Comparison of ENCODE assay signal across 20 cellular contexts in the genomic region with DNA sequence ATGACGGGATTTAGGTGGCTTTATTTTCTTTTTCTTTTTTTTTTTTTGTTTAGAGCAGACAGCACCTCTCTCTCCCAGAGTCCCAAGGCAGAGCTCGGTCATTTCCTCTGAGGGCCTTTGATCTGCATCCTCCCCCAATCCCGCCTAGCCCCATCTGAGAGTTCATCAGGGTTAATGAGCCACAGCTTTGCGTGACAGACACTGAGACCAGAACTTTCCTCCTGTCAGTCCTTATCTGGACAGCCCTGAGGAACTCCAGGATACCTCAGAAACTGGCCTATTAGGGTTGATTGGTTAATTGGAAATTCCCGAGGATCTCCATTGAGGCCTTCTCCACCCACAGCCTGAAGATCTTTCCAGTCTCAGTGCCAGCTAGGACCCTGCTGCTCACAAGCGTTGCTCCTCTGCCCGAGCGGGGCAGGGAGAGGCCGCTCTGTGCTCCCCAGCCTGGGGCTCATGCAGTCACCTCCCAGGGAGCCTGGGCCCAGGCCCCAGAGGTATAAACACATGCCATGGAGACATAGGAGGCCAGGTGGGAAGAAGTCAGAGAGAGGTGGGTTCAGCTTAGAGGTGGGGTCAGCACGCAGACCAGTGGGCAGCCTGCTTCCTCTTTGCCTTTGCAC. TPM values are rescaled to one million over a fixed set of nuclear protein-coding genes. Genes with fewer than 3 reads are reported as not detected.
A peak's percentile ranks its signal among the peaks of the same experiment; 100 is the strongest.
DNase-seq lines count a peak whose midpoint lies in the region; ATAC-seq and TF ChIP-seq lines count a peak whose summit lies in the region.
"Had no signal": no experiment of that assay in that cellular context is flagged by ENCODE, and none has a peak within 500 bp of the region (broad histone marks: within the 10 kb centered on the region; RNA-seq: fewer than 3 reads in every experiment).

No MANE protein-coding gene starts in this region.

- H3K27ac Mint-ChIP-seq in activated CD4-positive, alpha-beta T cell treated with anti-CD3 and anti-CD28 coated beads, Interleukin-2, amount 10 ng/mL, durations not matched to agents 24 days and 14 days, result no peak overlapping the region
- no peak overlapping the region for H3K27ac Mint-ChIP-seq in T-cell

- H3K14ac ChIP-seq in trophoblast cell (ENCODE audit: low read length), result no peak overlapping the region

- no CpG with 5 or more reads among the region's 10 CpGs for WGBS in trophoblast cell (ENCODE audit: extremely low coverage, insufficient coverage, insufficient read length)

- peak overlapping the region; percentile 38 for H4K91ac ChIP-seq in trophoblast cell (ENCODE audit: low read depth, low read length)

- H4K12ac ChIP-seq in trophoblast cell (ENCODE audit: low read depth, low read length), result no peak overlapping the region

- H2AK5ac ChIP-seq in trophoblast cell (ENCODE audit: low read length), result no peak overlapping the region

- intact Hi-C loops in activated CD4-positive, alpha-beta T cell treated with anti-CD3 and anti-CD28 coated beads, Interleukin-2, amount 10 ng/mL, durations not matched to agents 24 days and 14 days (cut with micrococcal nuclease), result no loop called here

- H3K27ac ChIP-seq in HEK293 (ENCODE audit: extremely low read depth, low read depth, low read length), result no peak overlapping the region
- peak overlapping the region; percentile 64 for H3K27ac ChIP-seq in trophoblast cell (ENCODE audit: low read depth, low read length)
- H3K27ac ChIP-seq: pancreas, SK-N-MC had no signal

- H3K27me3 ChIP-seq in trophoblast cell (ENCODE audit: insufficient read depth, low read length), result peaks cover 5% of the 10 kb centered on the region
- H3K27me3 ChIP-seq: pancreas had no signal

- H2BK12ac ChIP-seq in trophoblast cell (ENCODE audit: low read length), result no peak overlapping the region

- ATAC-seq in T-cell (replicated peaks in 1 of 4), result no peak
- ATAC-seq: left ventricle myocardium superior, pancreas, PC-3 had no signal

- POLR2A ChIA-PET in HEK293 (lab: Yijun Ruan, JAX) (no interaction called here), T-cell (lab: Charles Lee) (no interaction called here)

- H2BK5ac ChIP-seq in trophoblast cell (ENCODE audit: low read depth, low read length, poor library complexity), result no peak overlapping the region

- H3K18ac ChIP-seq in trophoblast cell (ENCODE audit: low read length), result no peak overlapping the region

- TF ChIP-seq CTCF in HEK293 (tag by site-specific recombination; IDR thresholded peaks at IDR 0.05), result no peak

- no peak overlapping the region for H3K4ac ChIP-seq in trophoblast cell (ENCODE audit: low read depth, low read length)

- H3K9me3 ChIP-seq in HEK293 (ENCODE audit: control insufficient read depth, insufficient read depth, low read depth, low read length), result no peaks in the 10 kb centered on the region
- no peaks in the 10 kb centered on the region for H3K9me3 ChIP-seq in trophoblast cell (ENCODE audit: insufficient read depth, low read depth, low read length)
- H3K9me3 ChIP-seq: pancreas had no signal

- H3K9me3 Mint-ChIP-seq in activated CD4-positive, alpha-beta T cell treated with anti-CD3 and anti-CD28 coated beads, Interleukin-2, amount 10 ng/mL, durations not matched to agents 24 days and 14 days, result no peaks in the 10 kb centered on the region
- H3K9me3 Mint-ChIP-seq in T-cell, result no peaks in the 10 kb centered on the region

- H2AFZ ChIP-seq in trophoblast cell (ENCODE audit: insufficient read depth, low read length, poor library complexity), result no peak overlapping the region

- no peak overlapping the region for H3K4me3 Mint-ChIP-seq in activated CD4-positive, alpha-beta T cell treated with anti-CD3 and anti-CD28 coated beads, Interleukin-2, amount 10 ng/mL, durations not matched to agents 24 days and 14 days
- H3K4me3 Mint-ChIP-seq in T-cell, result no peak overlapping the region

- H3K23ac ChIP-seq in trophoblast cell (ENCODE audit: low read length), result no peak overlapping the region

- H3K79me2 ChIP-seq in trophoblast cell (ENCODE audit: control insufficient read depth, insufficient read depth, low read length, poor library complexity), result no peaks in the 10 kb centered on the region

- peaks cover 14% of the 10 kb centered on the region for H3K4me1 ChIP-seq in HEK293 (ENCODE audit: control insufficient read depth, insufficient read depth, low read length)
- H3K4me1 ChIP-seq in trophoblast cell (ENCODE audit: control insufficient read depth in 1 of 2, insufficient read depth in 2 of 2, low read length in 2 of 2), result peaks cover 46 to 52% of the 10 kb centered on the region in 2 experiments

- H3K27me3 Mint-ChIP-seq in activated CD4-positive, alpha-beta T cell treated with anti-CD3 and anti-CD28 coated beads, Interleukin-2, amount 10 ng/mL, durations not matched to agents 24 days and 14 days, result peaks cover 55% of the 10 kb centered on the region
- peaks cover 35 to 46% of the 10 kb centered on the region in 2 donors for H3K27me3 Mint-ChIP-seq in T-cell

- peaks cover 6% of the 10 kb centered on the region for H3K79me1 ChIP-seq in trophoblast cell (ENCODE audit: low read length)

- H2BK120ac ChIP-seq in trophoblast cell (ENCODE audit: insufficient read depth, low read length, poor library complexity), result peak overlapping the region; percentile 9

- no peak overlapping the region for H3K4me3 ChIP-seq in HEK293 (ENCODE audit: low read depth, low read length)
- H3K4me3 ChIP-seq in trophoblast cell (ENCODE audit: low read depth, low read length), result no peak overlapping the region
- H3K4me3 ChIP-seq: pancreas, SK-N-MC had no signal

- no peak overlapping the region for H3K4me2 ChIP-seq in trophoblast cell (ENCODE audit: low read length)

- H4K8ac ChIP-seq in trophoblast cell (ENCODE audit: low read depth, low read length), result no peak overlapping the region

- CTCF ChIA-PET in HEK293 (lab: Yijun Ruan, JAX) (interaction anchor here (0.5 kb wide), 1 partner anchor 67 kb away, joined by 4 read pairs; a partner anchor contains a TSS), T-cell (lab: Charles Lee) (interaction anchor here in 1 of 2 donors (0.6 kb wide), 1 partner anchor 607 kb away, joined by 3 read pairs; no protein-coding TSS in a partner anchor)

- peak; percentile 62 for DNase-seq in RPMI7951 (ENCODE audit: low read depth)
- peak; percentile 88 for DNase-seq in glomerular visceral epithelial cell (ENCODE audit: extremely low spot score)
- DNase-seq in trophoblast cell, result no peak
- DNase-seq in cerebellar nuclear complex (lab: John Stamatoyannopoulos, UW), result no peak
- DNase-seq in T-helper 1 cell, result no peak
- no peak for DNase-seq in activated CD4-positive, alpha-beta T cell treated with anti-CD3 and anti-CD28 coated beads, Interleukin-2, amount 10 ng/mL, durations not matched to agents 24 days and 14 days
- DNase-seq in T-cell, result no peak
- DNase-seq: activated effector memory CD4-positive, alpha-beta T cell treated with anti-CD3 and anti-CD28 coated beads, Interleukin-2, amount 50 U/mL, for 16 hours; left ventricle myocardium superior; NCI-H1694 treated with DMSO at 0.1 percent for 48 hours; NCI-H82; pancreas; PC-3; small intestine; stimulated activated CD4-positive, alpha-beta T cell treated with anti-CD3 and anti-CD28 coated beads, Interleukin-4, amount 100 ng/mL, for 24 hours had no signal

- no peaks in the 10 kb centered on the region for H3K36me3 Mint-ChIP-seq in activated CD4-positive, alpha-beta T cell treated with anti-CD3 and anti-CD28 coated beads, Interleukin-2, amount 10 ng/mL, durations not matched to agents 24 days and 14 days (ENCODE audit: low read depth)
- no peaks in the 10 kb centered on the region for H3K36me3 Mint-ChIP-seq in T-cell

- no peaks in the 10 kb centered on the region for H3K4me1 Mint-ChIP-seq in activated CD4-positive, alpha-beta T cell treated with anti-CD3 and anti-CD28 coated beads, Interleukin-2, amount 10 ng/mL, durations not matched to agents 24 days and 14 days
- H3K4me1 Mint-ChIP-seq in T-cell, result peaks cover 5 to 11% (median 6%) of the 10 kb centered on the region in 3 donors

- no peaks in the 10 kb centered on the region for H3K36me3 ChIP-seq in HEK293 (ENCODE audit: control insufficient read depth in 2 of 2, insufficient read depth in 1 of 2, low read length in 2 of 2)
- H3K36me3 ChIP-seq in trophoblast cell (ENCODE audit: control insufficient read depth in 1 of 2, insufficient read depth in 2 of 2, low read length in 2 of 2), result peaks cover 0 to 2% of the 10 kb centered on the region in 2 experiments
- H3K36me3 ChIP-seq: pancreas had no signal

- H3K9ac ChIP-seq in trophoblast cell (ENCODE audit: low read length), result no peak overlapping the region

TF ChIP-seq in HEK293, 187 proteins besides CTCF, POLR2A, EP300 and RAD21 (continues in another document):
- TF ChIP-seq ZNF785 (tag by site-specific recombination; IDR thresholded peaks at IDR 0.05) (no peak), FEZF1 (tag by site-specific recombination; IDR thresholded peaks at IDR 0.05) (no peak)

RNA-seq across cellular contexts. Expression of a gene that starts 1.4 kb away (rescaled TPM):
- total RNA-seq in RPMI7951 (2014; rRNA removed; shearing (Covaris generic)), result not detected in 2 replicates
- 8.0 and 8.7 TPM in 2 replicates for polyA plus RNA-seq in trophoblast cell (2013)
- total RNA-seq in activated CD4-positive, alpha-beta T cell treated with anti-CD3 and anti-CD28 coated beads, Interleukin-2, amount 10 ng/mL, durations not matched to agents 24 days and 14 days, result not detected in 2 replicates
- under 1 TPM in 2 of 5 donors, not detected in 3; 0.09 TPM for total RNA-seq in T-cell
- total RNA-seq: bronchial epithelial cell, dermis microvascular lymphatic vessel endothelial cell, ureter had no signal

RNA-seq across cellular contexts. Expression of a gene that starts 49.3 kb away (rescaled TPM):
- 87.8 and 108 TPM in 2 replicates for total RNA-seq in RPMI7951 (2014; rRNA removed; shearing (Covaris generic))
- polyA plus RNA-seq in trophoblast cell (2013), result 30.2 and 31.8 TPM in 2 replicates
- total RNA-seq in activated CD4-positive, alpha-beta T cell treated with anti-CD3 and anti-CD28 coated beads, Interleukin-2, amount 10 ng/mL, durations not matched to agents 24 days and 14 days, result 59.4 and 60.2 TPM in 2 replicates
- 10 to 100 TPM; 16.6 to 24.2 (median 18.4) TPM for total RNA-seq in T-cell

Comparison
In these comparisons a context has a peak if more than half of its experiments do, and no peak if none do; other contexts are left out.
1. DNase-seq: peak in RPMI7951 (single experiment) and glomerular visceral epithelial cell (single experiment); none in trophoblast cell (0 of 2), cerebellar nuclear complex (0 of 2), T-helper 1 cell (0 of 5), activated CD4-positive, alpha-beta T cell treated with anti-CD3 and anti-CD28 coated beads, Interleukin-2, amount 10 ng/mL, durations not matched to agents 24 days and 14 days (single experiment) and T-cell (0 of 34).